In genomic region chrX:73855546-73855945, GRCh38 we compare ENCODE assay signal across 8 cellular contexts. TPM values are rescaled to one million over a fixed set of nuclear protein-coding genes. Genes with fewer than 3 reads are reported as not detected.
DNase-seq lines count a peak whose midpoint lies in the region; ATAC-seq and TF ChIP-seq lines count a peak whose summit lies in the region.

No MANE protein-coding gene starts in this region.

- peaks cover 17% of the 10 kb centered on the region for H3K79me2 ChIP-seq in Karpas-422 (ENCODE audit: low read length)

- no peaks in the 10 kb centered on the region for H3K4me1 Mint-ChIP-seq in progenitor cell of endocrine pancreas (ENCODE audit: low read depth)

- peaks cover 13% of the 10 kb centered on the region for H3K9me3 Mint-ChIP-seq in progenitor cell of endocrine pancreas (ENCODE audit: low read depth)

- no peak overlapping the region for H3K9ac ChIP-seq in Karpas-422 (ENCODE audit: low read length)

- H3K27ac Mint-ChIP-seq in progenitor cell of endocrine pancreas = no peak overlapping the region

- H4K20me1 ChIP-seq in Karpas-422 (ENCODE audit: insufficient read depth, low read depth, low read length) = no peaks in the 10 kb centered on the region

- H3K27ac ChIP-seq in Karpas-422 (ENCODE audit: low read length) (no peak overlapping the region), SJCRH30 (no peak overlapping the region), gastroesophageal sphincter (no peak overlapping the region), vagina (no peak overlapping the region)

- no peaks in the 10 kb centered on the region for H3K9me2 ChIP-seq in Karpas-422 (replicated peaks; ENCODE audit: insufficient read depth, low read length)

- H3K36me3 Mint-ChIP-seq in progenitor cell of endocrine pancreas (ENCODE audit: insufficient read depth) = no peaks in the 10 kb centered on the region

- 0% methylated on average over 2 of the region's 2 CpGs; no CpG with 5 or more reads in 1 of the 2 donors for WGBS in gastroesophageal sphincter (ENCODE audit: low coverage in 1 of 2), 2 donors

- H3K36me3 ChIP-seq in GM06990 (ENCODE audit: control insufficient read depth, insufficient read depth, low read length) (no peaks in the 10 kb centered on the region; the same call in 1 of the 2 replicates), Karpas-422 (ENCODE audit: insufficient read depth, low read length) (no peaks in the 10 kb centered on the region), SJCRH30 (no peaks in the 10 kb centered on the region), gastroesophageal sphincter (no peaks in the 10 kb centered on the region), vagina (no peaks in the 10 kb centered on the region)

- ATAC-seq in gastroesophageal sphincter (no peak), GM21717 (IDR thresholded peaks at IDR 0.05; ENCODE audit: unreplicated experiment) (no peak)

- H3K4me3 ChIP-seq in GM06990 (replicated peaks; ENCODE audit: low read depth, low read length) = no peak overlapping the region
- no peak overlapping the region for H3K4me3 ChIP-seq in Karpas-422 (ENCODE audit: low read length)
- no peak overlapping the region for H3K4me3 ChIP-seq in SJCRH30
- no peak overlapping the region for H3K4me3 ChIP-seq in gastroesophageal sphincter
- no peak overlapping the region for H3K4me3 ChIP-seq in vagina

- no peak overlapping the region for H3K4me2 ChIP-seq in Karpas-422 (ENCODE audit: low read depth, low read length, poor library complexity, severe bottlenecking)

- no peak for TF ChIP-seq POLR2A in gastroesophageal sphincter (IDR thresholded peaks at IDR 0.05)
- TF ChIP-seq POLR2A in vagina (IDR thresholded peaks at IDR 0.05) = no peak

- intact Hi-C loops in vagina (cut with DNase I) = loop anchor here (10.0 kb wide), 2 partner anchors 279 to 489 kb away; no protein-coding TSS in a partner anchor

- H3K9me3 ChIP-seq in Karpas-422 (ENCODE audit: low read length) (no peaks in the 10 kb centered on the region), SJCRH30 (replicated peaks) (no peaks in the 10 kb centered on the region), gastroesophageal sphincter (no peaks in the 10 kb centered on the region), vagina (peaks cover 4% of the 10 kb centered on the region)

- H3K4me1 ChIP-seq in Karpas-422 (ENCODE audit: low read length) (no peaks in the 10 kb centered on the region), SJCRH30 (no peaks in the 10 kb centered on the region), gastroesophageal sphincter (no peaks in the 10 kb centered on the region), vagina (no peaks in the 10 kb centered on the region)

- TF ChIP-seq CTCF in GM06990 (IDR thresholded peaks at IDR 0.05; ENCODE audit: insufficient read depth, low read length, poor library complexity, severe bottlenecking) = peak; percentile 80
- TF ChIP-seq CTCF in gastroesophageal sphincter (IDR thresholded peaks at IDR 0.05) = peak; percentile 46 to 86 (median 59)
- peak; percentile 84 for TF ChIP-seq CTCF in progenitor cell of endocrine pancreas (IDR thresholded peaks at IDR 0.05; ENCODE audit: unreplicated experiment)
- TF ChIP-seq CTCF in vagina (IDR thresholded peaks at IDR 0.05) = peak; percentile 36 to 78 (median 61)

- no peak overlapping the region for H2AFZ ChIP-seq in Karpas-422 (ENCODE audit: low read length)

- H3K27me3 ChIP-seq in GM06990 (replicated peaks; ENCODE audit: control insufficient read depth, insufficient read depth, low read length) = no peaks in the 10 kb centered on the region
- H3K27me3 ChIP-seq in Karpas-422 (ENCODE audit: low read length) = no peaks in the 10 kb centered on the region
- H3K27me3 ChIP-seq in SJCRH30 = no peaks in the 10 kb centered on the region
- H3K27me3 ChIP-seq in gastroesophageal sphincter = no peaks in the 10 kb centered on the region
- H3K27me3 ChIP-seq in vagina = no peaks in the 10 kb centered on the region

- DNase-seq in GM06990 (ENCODE audit: extremely low read depth, insufficient read length) (no peak), Karpas-422 (peak; percentile 91), SJCRH30 (peak; percentile 54 to 82), progenitor cell of endocrine pancreas (ENCODE audit: low spot score, unreplicated experiment) (peak; percentile 46), vagina (ENCODE audit: extremely low spot score in 2 of 2) (no peak)
- DNase-seq in activated effector memory CD4-positive, alpha-beta T cell treated with anti-CD3 and anti-CD28 coated beads, Interleukin-2, amount 50 U/mL, for 16 hours = peak; percentile 82

- H3K27me3 Mint-ChIP-seq in progenitor cell of endocrine pancreas = no peaks in the 10 kb centered on the region

- no peak for TF ChIP-seq EP300 in gastroesophageal sphincter (IDR thresholded peaks at IDR 0.05)

- no peak overlapping the region for H3K4me3 Mint-ChIP-seq in progenitor cell of endocrine pancreas (ENCODE audit: low read depth)

RNA-seq across cellular contexts. Expression of gene XIST, which starts 3.0 kb away (rescaled TPM):
- total RNA-seq in Karpas-422 (2014; rRNA removed; shearing (Covaris generic); ENCODE audit: low replicate concordance) = 127 and 256 TPM in 2 replicates
- 0.04 and 0.18 TPM in 2 replicates for total RNA-seq in SJCRH30 (2014; rRNA removed; shearing (Covaris generic))
- total RNA-seq in gastroesophageal sphincter (100 to 1,000 TPM in 1 of 4 donors, 10 to 100 TPM in 1, 1 to 10 TPM in 2; 1.2 to 103 (median 27.4) TPM), progenitor cell of endocrine pancreas (0.31 TPM in 1 of 2 replicates, not detected in the other), vagina (328 TPM)

Comparison
In these comparisons a context has a peak if more than half of its experiments do, and no peak if none do; other contexts are left out.
1. DNase-seq: peak in Karpas-422 (single experiment), SJCRH30 (2 of 2), activated effector memory CD4-positive, alpha-beta T cell treated with anti-CD3 and anti-CD28 coated beads, Interleukin-2, amount 50 U/mL, for 16 hours (single experiment) and progenitor cell of endocrine pancreas (single experiment); none in GM06990 (single experiment) and vagina (0 of 2).
2. Peak in every context shown above with its lines, with median percentiles within 50 percentile points of each other: CTCF ChIP-seq.